ENCODE assay signal across 9 cellular contexts in genomic region chr6:100879317-100879716, GRCh38. TPM values are rescaled to one million over a fixed set of nuclear protein-coding genes. Genes with fewer than 3 reads are reported as not detected.
DNase-seq lines count a peak whose midpoint lies in the region; ATAC-seq and TF ChIP-seq lines count a peak whose summit lies in the region.
"Had no signal": no experiment of that assay in that cellular context is flagged by ENCODE, and none has a peak within 500 bp of the region (broad histone marks: within the 10 kb centered on the region; RNA-seq: fewer than 3 reads in every experiment).

No MANE protein-coding gene starts in this region.

- intact Hi-C loops in left ventricle myocardium superior (cut with micrococcal nuclease), result no loop called here

- peak overlapping the region; percentile 68 for H3K4me3 Mint-ChIP-seq in nephron progenitor cell

- H3K79me2 ChIP-seq in DOHH2 (ENCODE audit: control insufficient read depth, low read length) (peaks cover 81% of the 10 kb centered on the region), KMS-11 (ENCODE audit: insufficient read depth, low read depth) (peaks cover 44% of the 10 kb centered on the region)

- H3K27me3 ChIP-seq in DOHH2 (ENCODE audit: control insufficient read depth, low read length), result no peaks in the 10 kb centered on the region
- no peaks in the 10 kb centered on the region for H3K27me3 ChIP-seq in KMS-11 (ENCODE audit: insufficient read depth, low read depth)

- H3K36me3 ChIP-seq in DOHH2 (ENCODE audit: control insufficient read depth, low read length) (peaks cover 46% of the 10 kb centered on the region), KMS-11 (ENCODE audit: insufficient read depth) (no peaks in the 10 kb centered on the region)

- no peak overlapping the region for H3K9ac ChIP-seq in KMS-11

- no peaks in the 10 kb centered on the region for H3F3A ChIP-seq in DOHH2 (ENCODE audit: control insufficient read depth, insufficient read depth)

- peaks cover 2% of the 10 kb centered on the region; the same call in 1 of the 2 replicates for H3K9me3 ChIP-seq in DOHH2 (ENCODE audit: control insufficient read depth, insufficient read depth, low read length)

- peaks cover 27% of the 10 kb centered on the region for H3K36me3 Mint-ChIP-seq in nephron progenitor cell (ENCODE audit: low read depth)

- H2AFZ ChIP-seq in KMS-11 (ENCODE audit: low read depth), result no peak overlapping the region

- no peak overlapping the region for H3K27ac ChIP-seq in DOHH2 (ENCODE audit: low read depth, low read length)
- H3K27ac ChIP-seq in KMS-11, result no peak overlapping the region

- no peaks in the 10 kb centered on the region for H3K27me3 Mint-ChIP-seq in nephron progenitor cell (ENCODE audit: low read depth, poor library complexity)

- H3K9me2 ChIP-seq in DOHH2 (replicated peaks; ENCODE audit: control insufficient read depth, low read length), result no peaks in the 10 kb centered on the region

- peaks cover 61% of the 10 kb centered on the region for H3K4me1 Mint-ChIP-seq in nephron progenitor cell

- H3K9me3 Mint-ChIP-seq in nephron progenitor cell, result peaks cover 8% of the 10 kb centered on the region

- no peaks in the 10 kb centered on the region for H4K20me1 ChIP-seq in DOHH2 (ENCODE audit: control insufficient read depth, insufficient read depth, low read depth, low read length)
- no peaks in the 10 kb centered on the region for H4K20me1 ChIP-seq in KMS-11 (ENCODE audit: insufficient read depth)

- TF ChIP-seq CTCF in DOHH2 (IDR thresholded peaks at IDR 0.05; ENCODE audit: low read depth, low read length, poor library complexity, severe bottlenecking) (no peak), KMS-11 (conservative IDR thresholded peaks at IDR 0.05; ENCODE audit: low read depth, low read length) (no peak), choroid plexus epithelial cell (conservative IDR thresholded peaks at IDR 0.05; ENCODE audit: low read depth, low read length) (no peak), nephron progenitor cell (IDR thresholded peaks at IDR 0.05) (no peak)

- H3K4me3 ChIP-seq in DOHH2 (ENCODE audit: low read length) (peak overlapping the region; percentile 99; the same call in 1 of the 2 replicates), KMS-11 (IDR thresholded peaks at IDR 0.05; ENCODE audit: insufficient read depth, low read depth, low read length) (no peak overlapping the region), choroid plexus epithelial cell (ENCODE audit: low read depth, low read length) (peak overlapping the region; percentile 6)

- H3K27ac Mint-ChIP-seq in nephron progenitor cell, result peak overlapping the region; percentile 37

- DNase-seq in choroid plexus epithelial cell (ENCODE audit: low read depth) (no peak), nephron progenitor cell (no peak), SW 1271 (lab: John Stamatoyannopoulos, UW) (no peak), HuH-7 (ENCODE audit: low spot score) (no peak), left ventricle myocardium superior (no peak)
- DNase-seq: DMS79 had no signal

- ATAC-seq in HG02610 (IDR thresholded peaks at IDR 0.05; ENCODE audit: unreplicated experiment), result no peak
- no peak for ATAC-seq in left ventricle myocardium superior

- H3K4me2 ChIP-seq in DOHH2 (ENCODE audit: low read length) (peak overlapping the region; percentile 88), KMS-11 (peak overlapping the region; percentile 82; the same call in 1 of the 2 replicates)

- H3K4me1 ChIP-seq in DOHH2 (ENCODE audit: control insufficient read depth, low read length), result peaks cover 27% of the 10 kb centered on the region
- H3K4me1 ChIP-seq in KMS-11 (ENCODE audit: low read depth, poor library complexity, severe bottlenecking), result peaks cover 16% of the 10 kb centered on the region

RNA-seq across cellular contexts. Expression of gene ASCC3, which starts 1.8 kb away (rescaled TPM):
- 14.2 TPM for total RNA-seq in left ventricle myocardium superior
